Comparison of ENCODE assay signal across 12 cellular contexts in genomic region chr2:190835303-190835930, GRCh38. TPM values are rescaled to one million over a fixed set of nuclear protein-coding genes. Genes with fewer than 3 reads are reported as not detected.
DNase-seq lines count a peak whose midpoint lies in the region; ATAC-seq, FAIRE-seq and TF ChIP-seq lines count a peak whose summit lies in the region.
"Had no signal": no experiment of that assay in that cellular context is flagged by ENCODE, and none has a peak within 500 bp of the region (broad histone marks: within the 10 kb centered on the region; RNA-seq: fewer than 3 reads in every experiment).

No MANE protein-coding gene starts in this region.

- no peaks in the 10 kb centered on the region for H3K79me2 ChIP-seq in HCT116 (ENCODE audit: insufficient read depth, low read length)
- no peaks in the 10 kb centered on the region for H3K79me2 ChIP-seq in astrocyte (ENCODE audit: insufficient read depth, low read length)
- H3K79me2 ChIP-seq in smooth muscle cell (ENCODE audit: low read depth) = no peaks in the 10 kb centered on the region
- no peaks in the 10 kb centered on the region for H3K79me2 ChIP-seq in GM23338 (replicated peaks; ENCODE audit: insufficient read depth)

- CTCF ChIA-PET in HCT116 (lab: Charles Lee) = no interaction called here

- no peak for DNase-seq in HCT116 (ENCODE audit: low read depth, low spot score)
- peak; percentile 86 for DNase-seq in astrocyte (ENCODE audit: low read depth)
- peak; percentile 73 for DNase-seq in right atrium auricular region (ENCODE audit: low spot score)
- no peak for DNase-seq in smooth muscle cell (lab: John Stamatoyannopoulos, UW; ENCODE audit: unreplicated experiment)
- DNase-seq in HT-29 (ENCODE audit: low spot score) = no peak
- no peak for DNase-seq in foreskin melanocyte
- no peak for DNase-seq in GM23338 (ENCODE audit: low spot score)
- DNase-seq: effector CD4-positive, alpha-beta T cell; spleen; T-helper 1 cell had no signal

- H3K4me2 ChIP-seq in HCT116 (ENCODE audit: low read length) = peak overlapping the region; percentile 21
- H3K4me2 ChIP-seq in astrocyte (ENCODE audit: low read length) = peak overlapping the region; percentile 75
- H3K4me2 ChIP-seq in smooth muscle cell = peak overlapping the region; percentile 73
- H3K4me2 ChIP-seq in GM23338 = no peak overlapping the region

- POLR2A ChIA-PET in HCT116 (lab: Charles Lee) = no interaction called here

- H3K27ac Mint-ChIP-seq in astrocyte (ENCODE audit: unreplicated experiment) (peak overlapping the region; percentile 94), GM23338 (no peak overlapping the region)
- H3K27ac Mint-ChIP-seq: stimulated activated memory B cell treated with anti-CD40 and anti-IgM and Interleukin-4, amounts not matched to agents 10 μg/mL and 1 μg/mL and 100 μg/mL, for 72 hours had no signal

- H3K27ac ChIP-seq in HCT116 (ENCODE audit: low read depth, low read length) (no peak overlapping the region), astrocyte (ENCODE audit: low read depth, low read length) (peak overlapping the region; percentile 52), right atrium auricular region (peak overlapping the region; percentile 0 to 69), smooth muscle cell (ENCODE audit: low read depth) (peak overlapping the region; percentile 97), GM23338 (ENCODE audit: low read depth) (no peak overlapping the region)
- H3K27ac ChIP-seq: spleen had no signal

- H4K20me1 ChIP-seq in HCT116 (ENCODE audit: insufficient read depth) (no peaks in the 10 kb centered on the region), astrocyte (ENCODE audit: insufficient read depth, low read length) (no peaks in the 10 kb centered on the region), smooth muscle cell (ENCODE audit: low read depth) (no peaks in the 10 kb centered on the region), GM23338 (replicated peaks; ENCODE audit: insufficient read depth) (no peaks in the 10 kb centered on the region)

- peaks cover 61% of the 10 kb centered on the region for H3K4me1 Mint-ChIP-seq in astrocyte (ENCODE audit: low read depth, unreplicated experiment)
- H3K4me1 Mint-ChIP-seq in GM23338 = no peaks in the 10 kb centered on the region; the same call in 2 of the 3 replicates
- H3K4me1 Mint-ChIP-seq: stimulated activated memory B cell treated with anti-CD40 and anti-IgM and Interleukin-4, amounts not matched to agents 10 μg/mL and 1 μg/mL and 100 μg/mL, for 72 hours had no signal

- no peaks in the 10 kb centered on the region for H3K27me3 Mint-ChIP-seq in astrocyte (ENCODE audit: low read depth, unreplicated experiment)
- H3K27me3 Mint-ChIP-seq in GM23338 (ENCODE audit: insufficient read depth, low read depth, poor library complexity) = no peaks in the 10 kb centered on the region
- H3K27me3 Mint-ChIP-seq: stimulated activated memory B cell treated with anti-CD40 and anti-IgM and Interleukin-4, amounts not matched to agents 10 μg/mL and 1 μg/mL and 100 μg/mL, for 72 hours had no signal

- peak; percentile 98 for FAIRE-seq in astrocyte (lab: Jason Lieb, UNC)

- H3F3A ChIP-seq in smooth muscle cell (ENCODE audit: low read depth) (peaks cover 3% of the 10 kb centered on the region), GM23338 (replicated peaks; ENCODE audit: low read depth) (no peaks in the 10 kb centered on the region)

- no peaks in the 10 kb centered on the region for H3K27me3 ChIP-seq in HCT116 (ENCODE audit: insufficient read depth, low read length)
- H3K27me3 ChIP-seq in astrocyte (ENCODE audit: insufficient read depth, low read length) = no peaks in the 10 kb centered on the region
- H3K27me3 ChIP-seq in right atrium auricular region = no peaks in the 10 kb centered on the region
- no peaks in the 10 kb centered on the region for H3K27me3 ChIP-seq in smooth muscle cell (ENCODE audit: low read depth)
- no peaks in the 10 kb centered on the region for H3K27me3 ChIP-seq in GM23338 (ENCODE audit: insufficient read depth)
- H3K27me3 ChIP-seq: spleen had no signal

- intact Hi-C loops in HCT116 (cut with micrococcal nuclease) = no loop called here

- TF ChIP-seq CTCF in HCT116 (IDR thresholded peaks at IDR 0.05 in 2 of 3, conservative IDR thresholded peaks at IDR 0.05 in 1 of 3; ENCODE audit: borderline replicate concordance in 1 of 3, insufficient read depth in 1 of 3, low read depth in 2 of 3, low read length in 2 of 3) (no peak), astrocyte (IDR thresholded peaks at IDR 0.05; ENCODE audit: insufficient read depth, low read depth, low read length) (no peak), right atrium auricular region (IDR thresholded peaks at IDR 0.05) (no peak), smooth muscle cell (IDR thresholded peaks at IDR 0.05; ENCODE audit: borderline replicate concordance, insufficient read depth, poor library complexity, severe bottlenecking) (no peak), GM23338 (conservative IDR thresholded peaks at IDR 0.05; ENCODE audit: low read depth in 2 of 2) (no peak)

- no peak overlapping the region for H3K9ac ChIP-seq in HCT116 (ENCODE audit: low read length)
- H3K9ac ChIP-seq in astrocyte (ENCODE audit: low read length) = no peak overlapping the region
- H3K9ac ChIP-seq in smooth muscle cell (ENCODE audit: low read depth) = peak overlapping the region; percentile 52

- H3K9me3 ChIP-seq in HCT116 (ENCODE audit: control insufficient read depth in 1 of 2, insufficient read depth in 1 of 2, low read depth in 1 of 2, low read length in 2 of 2) (no peaks in the 10 kb centered on the region), astrocyte (ENCODE audit: insufficient read depth, low read depth, low read length) (no peaks in the 10 kb centered on the region), right atrium auricular region (no peaks in the 10 kb centered on the region), smooth muscle cell (replicated peaks; ENCODE audit: low read depth) (no peaks in the 10 kb centered on the region)
- H3K9me3 ChIP-seq: spleen had no signal

- H3K9me2 ChIP-seq in HCT116 (ENCODE audit: insufficient read depth) = no peaks in the 10 kb centered on the region
- no peaks in the 10 kb centered on the region; the same call in 1 of the 2 replicates for H3K9me2 ChIP-seq in GM23338 (ENCODE audit: insufficient read depth)

- TF ChIP-seq RAD21 in HCT116 (IDR thresholded peaks at IDR 0.05; ENCODE audit: low read depth) = no peak

- H3K9me3 Mint-ChIP-seq in astrocyte (ENCODE audit: unreplicated experiment) (no peaks in the 10 kb centered on the region), GM23338 (no peaks in the 10 kb centered on the region)
- H3K9me3 Mint-ChIP-seq: stimulated activated memory B cell treated with anti-CD40 and anti-IgM and Interleukin-4, amounts not matched to agents 10 μg/mL and 1 μg/mL and 100 μg/mL, for 72 hours had no signal

- H3K4me3 Mint-ChIP-seq in astrocyte (ENCODE audit: unreplicated experiment) (no peak overlapping the region), GM23338 (no peak overlapping the region)
- H3K4me3 Mint-ChIP-seq: stimulated activated memory B cell treated with anti-CD40 and anti-IgM and Interleukin-4, amounts not matched to agents 10 μg/mL and 1 μg/mL and 100 μg/mL, for 72 hours had no signal

- 40% methylated on average over 3 of the region's 3 CpGs for WGBS in smooth muscle cell (ENCODE audit: low lambda C conversion rate)

- H2AFZ ChIP-seq in HCT116 (ENCODE audit: low read depth, low read length, poor library complexity, severe bottlenecking) = peak overlapping the region; percentile 7
- no peak overlapping the region for H2AFZ ChIP-seq in astrocyte (ENCODE audit: low read depth, low read length)
- no peak overlapping the region for H2AFZ ChIP-seq in smooth muscle cell (ENCODE audit: low read depth)
- H2AFZ ChIP-seq in GM23338 = no peak overlapping the region

- ATAC-seq in HCT116 (peak; percentile 67), GM19324 (IDR thresholded peaks at IDR 0.05; ENCODE audit: low FRiP score, unreplicated experiment) (no peak), GM23338 (no peak)
- ATAC-seq: stimulated activated memory B cell treated with anti-CD40 and anti-IgM and Interleukin-4, amounts not matched to agents 10 μg/mL and 1 μg/mL and 100 μg/mL, for 72 hours had no signal

- H3K36me3 Mint-ChIP-seq in astrocyte (ENCODE audit: low read depth, unreplicated experiment) (no peaks in the 10 kb centered on the region), GM23338 (ENCODE audit: low read depth) (no peaks in the 10 kb centered on the region)

- no peaks in the 10 kb centered on the region for H3K36me3 ChIP-seq in HCT116 (ENCODE audit: control insufficient read depth in 1 of 2, insufficient read depth in 2 of 2, low read length in 2 of 2)
- H3K36me3 ChIP-seq in astrocyte (ENCODE audit: insufficient read depth, low read length) = no peaks in the 10 kb centered on the region
- H3K36me3 ChIP-seq in right atrium auricular region = no peaks in the 10 kb centered on the region
- H3K36me3 ChIP-seq in smooth muscle cell (ENCODE audit: low read depth) = no peaks in the 10 kb centered on the region
- no peaks in the 10 kb centered on the region for H3K36me3 ChIP-seq in GM23338 (ENCODE audit: insufficient read depth)
- H3K36me3 ChIP-seq: spleen had no signal

- no TSS peak for BruUV-seq in HCT116 (replicated peaks; lab: Mats Ljungman, UMichigan)

- no peak overlapping the region for H3K4me3 ChIP-seq in HCT116 (replicated peaks in 1 of 2; ENCODE audit: low read depth in 1 of 2, low read length in 2 of 2)
- no peak overlapping the region for H3K4me3 ChIP-seq in astrocyte (ENCODE audit: insufficient read depth, low read depth, low read length)
- no peak overlapping the region for H3K4me3 ChIP-seq in right atrium auricular region
- no peak overlapping the region for H3K4me3 ChIP-seq in smooth muscle cell
- H3K4me3 ChIP-seq in GM23338 = no peak overlapping the region
- H3K4me3 ChIP-seq: spleen had no signal

- H3K4me1 ChIP-seq in HCT116 (ENCODE audit: control insufficient read depth in 1 of 2, insufficient read depth in 2 of 2, low read length in 2 of 2) (peaks cover 32 to 45% of the 10 kb centered on the region in 2 experiments), astrocyte (ENCODE audit: insufficient read depth, low read length) (peaks cover 40% of the 10 kb centered on the region), right atrium auricular region (peaks cover 0 to 11% of the 10 kb centered on the region in 2 donors), smooth muscle cell (ENCODE audit: low read depth) (peaks cover 13% of the 10 kb centered on the region), GM23338 (ENCODE audit: insufficient read depth) (no peaks in the 10 kb centered on the region)
- H3K4me1 ChIP-seq: spleen had no signal

- TF ChIP-seq POLR2A in HCT116 (IDR thresholded peaks at IDR 0.05; ENCODE audit: borderline replicate concordance, extremely low read depth, insufficient read depth, insufficient read length) = no peak

- RAD21 ChIA-PET in HCT116 (lab: Charles Lee; ENCODE audit: low non-redundant PET in 1 of 2, low total read pairs in 2 of 2, uncharacterized antibody in 2 of 2, unreplicated experiment in 2 of 2) = no interaction called here

RNA-seq across cellular contexts. Expression of gene GLS, which starts 45.2 kb away (rescaled TPM):
- total RNA-seq in HCT116 (2021; ENCODE audit: unreplicated experiment) = 97.4 TPM
- 21.7 and 26.3 TPM in 2 replicates for polyA plus RNA-seq in HCT116 (2012)
- 189 and 194 TPM in 2 replicates for total RNA-seq in astrocyte
- 10 to 100 TPM; 53.7 to 77.2 TPM for total RNA-seq in right atrium auricular region
- total RNA-seq in smooth muscle cell = 454 and 515 TPM in 2 replicates
- 76.2 and 114 TPM in 2 replicates for polyA plus RNA-seq in smooth muscle cell
- 25.2 and 27.7 TPM in 2 replicates for total RNA-seq in HT-29 (2014; rRNA removed; shearing (Covaris generic))
- 133 and 172 TPM in 2 replicates for total RNA-seq in GM23338 (2014; rRNA removed; shearing (Covaris generic))
- 38.1 and 43.2 TPM in 2 replicates for polyA plus RNA-seq in GM23338 (2016; fragmentation: Nextera tagmentation; extraction: Ambion mirVana)

Comparison
In these comparisons a context has a peak if more than half of its experiments do, and no peak if none do; other contexts are left out.
1. DNase-seq: peak in astrocyte (single experiment) and right atrium auricular region (single experiment); none in HCT116 (single experiment), smooth muscle cell (single experiment), HT-29 (single experiment), foreskin melanocyte (single experiment) and GM23338 (single experiment).
2. H3K27ac ChIP-seq: peak in astrocyte (single experiment), right atrium auricular region (2 of 2) and smooth muscle cell (single experiment); none in HCT116 (single experiment) and GM23338 (single experiment).